ENCODE assay signal across 17 cellular contexts in the genomic region with DNA sequence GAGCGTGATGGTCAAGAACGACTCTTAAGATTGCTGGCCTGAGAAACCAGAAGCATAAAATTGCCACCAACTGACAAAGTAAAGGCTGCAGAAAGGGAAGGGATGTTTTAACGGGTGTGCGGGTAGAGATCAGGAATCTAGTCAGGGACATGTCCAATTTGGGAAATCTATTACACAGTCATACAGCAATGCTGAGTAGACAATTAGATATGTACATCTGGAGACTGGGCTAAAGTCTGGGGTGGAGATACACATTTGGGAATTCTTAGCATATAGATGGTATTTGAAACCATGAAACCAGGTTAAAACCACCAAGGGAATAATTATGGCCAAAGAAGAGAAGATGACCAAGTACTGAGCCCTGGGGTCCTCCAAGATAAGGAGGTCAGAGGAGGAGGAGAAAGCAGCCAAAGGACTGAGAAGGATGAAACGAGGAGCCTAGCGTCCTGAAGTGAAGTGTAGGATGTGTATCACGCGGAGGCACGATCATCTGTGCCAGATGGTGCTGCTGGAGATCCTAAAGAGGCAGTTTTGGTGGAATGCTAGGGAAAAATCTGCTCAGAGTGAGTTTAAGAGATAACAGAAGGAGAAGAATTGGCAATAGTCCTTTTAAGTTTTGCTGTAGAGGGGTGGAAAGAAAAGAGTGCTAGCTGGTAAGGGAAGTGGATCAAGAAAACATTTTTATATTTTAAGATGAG. TPM values are rescaled to one million over a fixed set of nuclear protein-coding genes. Genes with fewer than 3 reads are reported as not detected.
DNase-seq lines count a peak whose midpoint lies in the region; FAIRE-seq and TF ChIP-seq lines count a peak whose summit lies in the region.
"Had no signal": no experiment of that assay in that cellular context is flagged by ENCODE, and none has a peak within 500 bp of the region (broad histone marks: within the 10 kb centered on the region; RNA-seq: fewer than 3 reads in every experiment).

No MANE protein-coding gene starts in this region.

- H3K27ac ChIP-seq in astrocyte (ENCODE audit: low read depth, low read length): no peak overlapping the region
- peak overlapping the region; percentile 12 for H3K27ac ChIP-seq in stomach smooth muscle (ENCODE audit: low read length)
- H3K27ac ChIP-seq: 22Rv1, HL-60 had no signal

- peaks cover 16% of the 10 kb centered on the region for H3K4me1 Mint-ChIP-seq in astrocyte (ENCODE audit: low read depth, unreplicated experiment)

- H3K4me1 ChIP-seq in astrocyte (ENCODE audit: insufficient read depth, low read length): peaks cover 11% of the 10 kb centered on the region
- H3K4me1 ChIP-seq in stomach smooth muscle (ENCODE audit: control insufficient read depth, insufficient read depth, low read length): no peaks in the 10 kb centered on the region
- H3K4me1 ChIP-seq: Caco-2 had no signal

- FAIRE-seq in astrocyte (lab: Jason Lieb, UNC): no peak

- DNase-seq in DMS 273 (lab: John Stamatoyannopoulos, UW; ENCODE audit: unreplicated experiment): peak; percentile 56
- no peak for DNase-seq in DMS 273 treated with DMSO at 0.1 percent for 48 hours (lab: John Stamatoyannopoulos, UW)
- no peak for DNase-seq in astrocyte (ENCODE audit: low read depth)
- DNase-seq in fibroblast of the aortic adventitia (ENCODE audit: low read depth): peak; percentile 40
- DNase-seq in stimulated activated CD4-positive, alpha-beta T cell treated with anti-CD3 and anti-CD28 coated beads, Interleukin-12 subunit alpha, Interleukin-12 subunit beta, amount 100 ng/mL, for 4 hours: no peak
- DNase-seq in stimulated activated naive CD4-positive, alpha-beta T cell treated with Interleukin-2 at 50 U/mL for 16 hours (lab: John Stamatoyannopoulos, UW): no peak
- DNase-seq in dermis blood vessel endothelial cell: no peak
- DNase-seq: C1 segment of cervical spinal cord, Caco-2, DMS79, KG1, NCI-H1092, NCI-H446, NCI-H774 had no signal

- H3K4me3 ChIP-seq in astrocyte (ENCODE audit: insufficient read depth, low read depth, low read length): no peak overlapping the region
- no peak overlapping the region for H3K4me3 ChIP-seq in fibroblast of the aortic adventitia (ENCODE audit: low read depth, low read length)
- H3K4me3 ChIP-seq in stomach smooth muscle (ENCODE audit: low read length in 2 of 2): no peak overlapping the region

- peaks cover 15% of the 10 kb centered on the region for H3K36me3 Mint-ChIP-seq in astrocyte (ENCODE audit: low read depth, unreplicated experiment)

- H2AFZ ChIP-seq in astrocyte (ENCODE audit: low read depth, low read length): no peak overlapping the region

- H3K27ac Mint-ChIP-seq in astrocyte (ENCODE audit: unreplicated experiment): peak overlapping the region; percentile 21

- no peaks in the 10 kb centered on the region for H3K27me3 Mint-ChIP-seq in astrocyte (ENCODE audit: low read depth, unreplicated experiment)

- H3K4me2 ChIP-seq in astrocyte (ENCODE audit: low read length): no peak overlapping the region

- H3K9me3 ChIP-seq in astrocyte (ENCODE audit: insufficient read depth, low read depth, low read length) (no peaks in the 10 kb centered on the region), stomach smooth muscle (ENCODE audit: control insufficient read depth in 2 of 2, low read length in 2 of 2) (no peaks in the 10 kb centered on the region)
- H3K9me3 ChIP-seq: Caco-2 had no signal

- no peak overlapping the region for H3K4me3 Mint-ChIP-seq in astrocyte (ENCODE audit: unreplicated experiment)

- H3K27me3 ChIP-seq in astrocyte (ENCODE audit: insufficient read depth, low read length) (no peaks in the 10 kb centered on the region), stomach smooth muscle (ENCODE audit: control insufficient read depth in 1 of 2, insufficient read depth in 2 of 2, low read length in 2 of 2) (no peaks in the 10 kb centered on the region)

- H3K36me3 ChIP-seq in astrocyte (ENCODE audit: insufficient read depth, low read length): peaks cover 79% of the 10 kb centered on the region
- H3K36me3 ChIP-seq in stomach smooth muscle (ENCODE audit: control insufficient read depth in 2 of 2, insufficient read depth in 2 of 2, low read length in 2 of 2): peaks cover 37 to 40% of the 10 kb centered on the region in 2 donors

- TF ChIP-seq CTCF in astrocyte (IDR thresholded peaks at IDR 0.05; ENCODE audit: insufficient read depth, low read depth, low read length) (no peak), fibroblast of the aortic adventitia (IDR thresholded peaks at IDR 0.05; ENCODE audit: insufficient read depth, low read length) (no peak)

- H3K79me2 ChIP-seq in astrocyte (ENCODE audit: insufficient read depth, low read length): peaks cover 88% of the 10 kb centered on the region

- peaks cover 86% of the 10 kb centered on the region for H4K20me1 ChIP-seq in astrocyte (ENCODE audit: insufficient read depth, low read length)

- no peak overlapping the region for H3K9ac ChIP-seq in astrocyte (ENCODE audit: low read length)
- H3K9ac ChIP-seq in stomach smooth muscle (ENCODE audit: low read length in 2 of 2): no peak overlapping the region

- H3K9me3 Mint-ChIP-seq in astrocyte (ENCODE audit: unreplicated experiment): no peaks in the 10 kb centered on the region

RNA-seq across cellular contexts. Expression of gene SEC24D, which starts 36.5 kb away (rescaled TPM):
- 187 and 188 TPM in 2 replicates for total RNA-seq in astrocyte
- total RNA-seq in fibroblast of the aortic adventitia (ENCODE audit: low replicate concordance): 30.1 and 149 TPM in 2 replicates
- total RNA-seq in dermis blood vessel endothelial cell: 43.6 and 65.5 TPM in 2 replicates

Comparison
In these comparisons a context has a peak if more than half of its experiments do, and no peak if none do; other contexts are left out.
1. DNase-seq: peak in DMS 273 (single experiment) and fibroblast of the aortic adventitia (single experiment); none in DMS 273 treated with DMSO at 0.1 percent for 48 hours (single experiment), astrocyte (single experiment), stimulated activated CD4-positive, alpha-beta T cell treated with anti-CD3 and anti-CD28 coated beads, Interleukin-12 subunit alpha, Interleukin-12 subunit beta, amount 100 ng/mL, for 4 hours (single experiment), stimulated activated naive CD4-positive, alpha-beta T cell treated with Interleukin-2 at 50 U/mL for 16 hours (single experiment) and dermis blood vessel endothelial cell (single experiment).